In the genomic region with DNA sequence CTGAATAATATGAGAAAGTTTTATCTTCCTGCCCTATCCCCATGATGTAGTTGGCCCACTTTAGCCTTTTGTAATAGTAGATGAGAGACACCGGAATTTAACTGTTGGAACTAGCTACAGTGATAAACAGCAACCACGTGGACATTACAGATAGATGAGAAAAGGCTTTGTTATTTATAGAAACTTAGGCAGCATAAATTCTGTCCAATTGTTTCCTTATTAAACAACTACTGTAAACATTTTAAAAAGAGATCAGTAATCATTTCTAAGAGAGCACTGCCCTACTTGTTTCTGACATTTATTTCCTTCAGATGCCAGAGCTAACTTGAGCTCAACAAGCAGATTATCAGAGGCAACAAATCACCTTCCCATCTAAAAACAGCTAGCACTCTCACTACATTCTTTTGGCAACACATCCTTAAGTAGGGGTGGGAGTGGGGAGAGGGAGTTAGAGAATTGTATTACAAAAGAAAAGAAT, we compare ENCODE assay signal across 1 cellular context.
TF ChIP-seq lines count a peak whose summit lies in the region.

No MANE protein-coding gene starts in this region.

TF ChIP-seq in K562, 482 proteins besides CTCF, POLR2A, EP300 and RAD21 (continued from another document and continues in another):
- TF ChIP-seq, protein P1, sequence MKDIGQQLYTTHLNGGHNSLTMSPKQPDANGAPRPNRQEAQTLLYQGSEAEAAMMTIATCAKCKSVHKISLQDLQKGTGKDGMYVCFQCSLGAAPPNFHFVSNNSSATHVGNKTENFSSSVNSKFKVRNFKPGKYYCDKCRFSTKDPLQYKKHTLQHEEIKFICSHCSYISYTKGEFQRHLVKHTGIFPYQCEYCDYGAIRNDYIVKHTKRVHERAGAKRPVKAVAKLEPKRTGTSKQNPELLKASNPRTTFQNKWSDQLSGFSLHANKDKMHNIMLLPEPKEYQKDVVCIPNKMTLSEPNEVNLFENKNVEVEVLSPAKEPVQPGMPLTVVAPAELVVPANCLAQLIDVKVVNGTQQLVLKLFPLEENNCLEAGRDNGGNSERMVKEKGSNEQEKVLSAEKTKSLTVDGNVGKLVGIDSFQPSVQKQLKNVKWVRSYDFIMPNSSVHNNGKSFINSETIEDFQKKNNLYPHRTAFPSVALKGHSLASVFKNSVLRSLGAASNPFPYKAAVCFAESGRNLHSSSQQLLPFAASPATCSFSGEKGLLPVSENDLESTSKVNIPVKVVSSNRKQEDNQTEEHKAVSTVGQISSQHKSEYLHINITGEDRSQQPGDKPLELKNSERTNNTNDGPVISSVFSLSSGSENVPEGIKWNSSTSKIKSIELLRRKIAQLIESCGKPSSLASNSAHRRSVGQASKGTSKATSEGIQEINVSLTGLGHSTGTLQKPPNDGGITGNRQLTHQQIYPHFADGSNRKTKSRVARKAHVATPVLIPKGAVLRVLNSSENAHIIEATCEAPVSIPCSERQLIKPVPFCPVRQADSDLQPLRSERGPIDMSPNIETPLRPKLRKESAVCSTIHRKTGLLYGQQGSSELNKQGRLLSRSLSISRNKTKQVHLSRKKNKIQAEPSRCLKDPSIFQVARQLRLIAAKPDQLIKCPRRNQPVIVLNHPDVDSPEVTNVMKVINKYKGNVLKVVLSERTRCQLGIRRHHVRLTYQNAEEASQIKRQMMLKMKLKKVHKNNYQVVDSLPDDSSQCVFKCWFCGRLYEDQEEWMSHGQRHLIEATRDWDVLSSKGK (CRISPR knock-in tag; IDR thresholded peaks at IDR 0.05): no peak
- TF ChIP-seq ZC3H11A (IDR thresholded peaks at IDR 0.05; ENCODE audit: low read depth, low read length): no peak
- TF ChIP-seq BRCA1 (IDR thresholded peaks at IDR 0.05): no peak
- no peak for TF ChIP-seq BRCA1 (CRISPR knock-in tag; IDR thresholded peaks at IDR 0.05)
- no peak for TF ChIP-seq HDAC8 (tag; IDR thresholded peaks at IDR 0.05)
- no peak for TF ChIP-seq ZNF584 (CRISPR knock-in tag; IDR thresholded peaks at IDR 0.05; ENCODE audit: low read depth)
- TF ChIP-seq CBX8 (IDR thresholded peaks at IDR 0.05; ENCODE audit: borderline replicate concordance, extremely low read depth, low read depth, low read length, poor library complexity, severe bottlenecking): no peak
- TF ChIP-seq ZNF146 (CRISPR knock-in tag; IDR thresholded peaks at IDR 0.05; ENCODE audit: unreplicated experiment): no peak
- no peak for TF ChIP-seq BACH1 (tag; IDR thresholded peaks at IDR 0.05)
- no peak for TF ChIP-seq SP1 (CRISPR knock-in tag; IDR thresholded peaks at IDR 0.05)
- no peak for TF ChIP-seq CSDE1 (IDR thresholded peaks at IDR 0.05)
- no peak for TF ChIP-seq ZNF785 (CRISPR knock-in tag; IDR thresholded peaks at IDR 0.05)
- TF ChIP-seq SAFB2 (IDR thresholded peaks at IDR 0.05; ENCODE audit: borderline replicate concordance, low read depth, low read length, severe bottlenecking): no peak
- no peak for TF ChIP-seq HLTF (IDR thresholded peaks at IDR 0.05)
- TF ChIP-seq, protein P2, sequence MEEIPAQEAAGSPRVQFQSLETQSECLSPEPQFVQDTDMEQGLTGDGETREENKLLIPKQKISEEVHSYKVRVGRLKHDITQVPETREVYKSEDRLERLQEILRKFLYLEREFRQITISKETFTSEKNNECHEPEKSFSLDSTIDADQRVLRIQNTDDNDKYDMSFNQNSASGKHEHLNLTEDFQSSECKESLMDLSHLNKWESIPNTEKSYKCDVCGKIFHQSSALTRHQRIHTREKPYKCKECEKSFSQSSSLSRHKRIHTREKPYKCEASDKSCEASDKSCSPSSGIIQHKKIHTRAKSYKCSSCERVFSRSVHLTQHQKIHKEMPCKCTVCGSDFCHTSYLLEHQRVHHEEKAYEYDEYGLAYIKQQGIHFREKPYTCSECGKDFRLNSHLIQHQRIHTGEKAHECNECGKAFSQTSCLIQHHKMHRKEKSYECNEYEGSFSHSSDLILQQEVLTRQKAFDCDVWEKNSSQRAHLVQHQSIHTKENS (CRISPR knock-in tag; IDR thresholded peaks at IDR 0.05): no peak
- TF ChIP-seq POLR3G (IDR thresholded peaks at IDR 0.05; ENCODE audit: extremely low read depth, insufficient read length, insufficient replicate concordance): no peak
- no peak for TF ChIP-seq HEY1 (CRISPR knock-in tag; IDR thresholded peaks at IDR 0.05; ENCODE audit: borderline replicate concordance)
- no peak for TF ChIP-seq ZNF707 (CRISPR knock-in tag; conservative IDR thresholded peaks at IDR 0.05)
- TF ChIP-seq NCOA2 (IDR thresholded peaks at IDR 0.05; ENCODE audit: partially characterized antibody in 2 of 2): no peak
- TF ChIP-seq KAT2B (IDR thresholded peaks at IDR 0.05; ENCODE audit: low read depth, low read length): no peak
- TF ChIP-seq, protein P3, sequence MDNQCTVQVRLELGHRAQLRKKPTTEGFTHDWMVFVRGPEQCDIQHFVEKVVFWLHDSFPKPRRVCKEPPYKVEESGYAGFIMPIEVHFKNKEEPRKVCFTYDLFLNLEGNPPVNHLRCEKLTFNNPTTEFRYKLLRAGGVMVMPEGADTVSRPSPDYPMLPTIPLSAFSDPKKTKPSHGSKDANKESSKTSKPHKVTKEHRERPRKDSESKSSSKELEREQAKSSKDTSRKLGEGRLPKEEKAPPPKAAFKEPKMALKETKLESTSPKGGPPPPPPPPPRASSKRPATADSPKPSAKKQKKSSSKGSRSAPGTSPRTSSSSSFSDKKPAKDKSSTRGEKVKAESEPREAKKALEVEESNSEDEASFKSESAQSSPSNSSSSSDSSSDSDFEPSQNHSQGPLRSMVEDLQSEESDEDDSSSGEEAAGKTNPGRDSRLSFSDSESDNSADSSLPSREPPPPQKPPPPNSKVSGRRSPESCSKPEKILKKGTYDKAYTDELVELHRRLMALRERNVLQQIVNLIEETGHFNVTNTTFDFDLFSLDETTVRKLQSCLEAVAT (IDR thresholded peaks at IDR 0.05): no peak
- no peak for TF ChIP-seq ZKSCAN8 (CRISPR knock-in tag; IDR thresholded peaks at IDR 0.05)
- TF ChIP-seq TOE1 (IDR thresholded peaks at IDR 0.05; ENCODE audit: borderline replicate concordance): no peak
- TF ChIP-seq TOE1 (CRISPR knock-in tag; IDR thresholded peaks at IDR 0.05; ENCODE audit: borderline replicate concordance, low read depth): no peak
- TF ChIP-seq, protein P4, sequence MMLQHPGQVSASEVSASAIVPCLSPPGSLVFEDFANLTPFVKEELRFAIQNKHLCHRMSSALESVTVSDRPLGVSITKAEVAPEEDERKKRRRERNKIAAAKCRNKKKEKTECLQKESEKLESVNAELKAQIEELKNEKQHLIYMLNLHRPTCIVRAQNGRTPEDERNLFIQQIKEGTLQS (IDR thresholded peaks at IDR 0.05): no peak
- TF ChIP-seq, protein P4 (CRISPR knock-in tag; conservative IDR thresholded peaks at IDR 0.05): no peak
- no peak for TF ChIP-seq NFYB (IDR thresholded peaks at IDR 0.05; ENCODE audit: extremely low read depth, insufficient read length)
- no peak for TF ChIP-seq SUPT5H (IDR thresholded peaks at IDR 0.05)
- TF ChIP-seq, protein P5, sequence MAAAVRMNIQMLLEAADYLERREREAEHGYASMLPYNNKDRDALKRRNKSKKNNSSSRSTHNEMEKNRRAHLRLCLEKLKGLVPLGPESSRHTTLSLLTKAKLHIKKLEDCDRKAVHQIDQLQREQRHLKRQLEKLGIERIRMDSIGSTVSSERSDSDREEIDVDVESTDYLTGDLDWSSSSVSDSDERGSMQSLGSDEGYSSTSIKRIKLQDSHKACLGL (CRISPR knock-in tag; IDR thresholded peaks at IDR 0.05; ENCODE audit: borderline replicate concordance, poor library complexity, severe bottlenecking): no peak
- TF ChIP-seq PURB (CRISPR knock-in tag; IDR thresholded peaks at IDR 0.05; ENCODE audit: low read depth): no peak
- TF ChIP-seq, protein P6, sequence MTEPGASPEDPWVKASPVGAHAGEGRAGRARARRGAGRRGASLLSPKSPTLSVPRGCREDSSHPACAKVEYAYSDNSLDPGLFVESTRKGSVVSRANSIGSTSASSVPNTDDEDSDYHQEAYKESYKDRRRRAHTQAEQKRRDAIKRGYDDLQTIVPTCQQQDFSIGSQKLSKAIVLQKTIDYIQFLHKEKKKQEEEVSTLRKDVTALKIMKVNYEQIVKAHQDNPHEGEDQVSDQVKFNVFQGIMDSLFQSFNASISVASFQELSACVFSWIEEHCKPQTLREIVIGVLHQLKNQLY (CRISPR knock-in tag; conservative IDR thresholded peaks at IDR 0.05): no peak
- TF ChIP-seq, protein P7, sequence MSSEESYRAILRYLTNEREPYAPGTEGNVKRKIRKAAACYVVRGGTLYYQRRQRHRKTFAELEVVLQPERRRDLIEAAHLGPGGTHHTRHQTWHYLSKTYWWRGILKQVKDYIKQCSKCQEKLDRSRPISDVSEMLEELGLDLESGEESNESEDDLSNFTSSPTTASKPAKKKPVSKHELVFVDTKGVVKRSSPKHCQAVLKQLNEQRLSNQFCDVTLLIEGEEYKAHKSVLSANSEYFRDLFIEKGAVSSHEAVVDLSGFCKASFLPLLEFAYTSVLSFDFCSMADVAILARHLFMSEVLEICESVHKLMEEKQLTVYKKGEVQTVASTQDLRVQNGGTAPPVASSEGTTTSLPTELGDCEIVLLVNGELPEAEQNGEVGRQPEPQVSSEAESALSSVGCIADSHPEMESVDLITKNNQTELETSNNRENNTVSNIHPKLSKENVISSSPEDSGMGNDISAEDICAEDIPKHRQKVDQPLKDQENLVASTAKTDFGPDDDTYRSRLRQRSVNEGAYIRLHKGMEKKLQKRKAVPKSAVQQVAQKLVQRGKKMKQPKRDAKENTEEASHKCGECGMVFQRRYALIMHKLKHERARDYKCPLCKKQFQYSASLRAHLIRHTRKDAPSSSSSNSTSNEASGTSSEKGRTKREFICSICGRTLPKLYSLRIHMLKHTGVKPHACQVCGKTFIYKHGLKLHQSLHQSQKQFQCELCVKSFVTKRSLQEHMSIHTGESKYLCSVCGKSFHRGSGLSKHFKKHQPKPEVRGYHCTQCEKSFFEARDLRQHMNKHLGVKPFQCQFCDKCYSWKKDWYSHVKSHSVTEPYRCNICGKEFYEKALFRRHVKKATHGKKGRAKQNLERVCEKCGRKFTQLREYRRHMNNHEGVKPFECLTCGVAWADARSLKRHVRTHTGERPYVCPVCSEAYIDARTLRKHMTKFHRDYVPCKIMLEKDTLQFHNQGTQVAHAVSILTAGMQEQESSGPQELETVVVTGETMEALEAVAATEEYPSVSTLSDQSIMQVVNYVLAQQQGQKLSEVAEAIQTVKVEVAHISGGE (CRISPR knock-in tag; IDR thresholded peaks at IDR 0.05): no peak
- TF ChIP-seq, protein P8, sequence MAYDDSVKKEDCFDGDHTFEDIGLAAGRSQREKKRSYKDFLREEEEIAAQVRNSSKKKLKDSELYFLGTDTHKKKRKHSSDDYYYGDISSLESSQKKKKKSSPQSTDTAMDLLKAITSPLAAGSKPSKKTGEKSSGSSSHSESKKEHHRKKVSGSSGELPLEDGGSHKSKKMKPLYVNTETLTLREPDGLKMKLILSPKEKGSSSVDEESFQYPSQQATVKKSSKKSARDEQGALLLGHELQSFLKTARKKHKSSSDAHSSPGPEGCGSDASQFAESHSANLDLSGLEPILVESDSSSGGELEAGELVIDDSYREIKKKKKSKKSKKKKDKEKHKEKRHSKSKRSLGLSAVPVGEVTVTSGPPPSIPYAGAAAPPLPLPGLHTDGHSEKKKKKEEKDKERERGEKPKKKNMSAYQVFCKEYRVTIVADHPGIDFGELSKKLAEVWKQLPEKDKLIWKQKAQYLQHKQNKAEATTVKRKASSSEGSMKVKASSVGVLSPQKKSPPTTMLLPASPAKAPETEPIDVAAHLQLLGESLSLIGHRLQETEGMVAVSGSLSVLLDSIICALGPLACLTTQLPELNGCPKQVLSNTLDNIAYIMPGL (CRISPR knock-in tag; IDR thresholded peaks at IDR 0.05): no peak
- TF ChIP-seq DMBX1 (CRISPR knock-in tag; IDR thresholded peaks at IDR 0.05; ENCODE audit: borderline replicate concordance): no peak
- TF ChIP-seq MCM3 (IDR thresholded peaks at IDR 0.05): no peak
- TF ChIP-seq GABPA (tag; conservative IDR thresholded peaks at IDR 0.05; ENCODE audit: low read depth): no peak
- TF ChIP-seq MEF2A (IDR thresholded peaks at IDR 0.05; ENCODE audit: control insufficient read depth, low read depth, low read length): peak; percentile 83
- TF ChIP-seq, protein P9, sequence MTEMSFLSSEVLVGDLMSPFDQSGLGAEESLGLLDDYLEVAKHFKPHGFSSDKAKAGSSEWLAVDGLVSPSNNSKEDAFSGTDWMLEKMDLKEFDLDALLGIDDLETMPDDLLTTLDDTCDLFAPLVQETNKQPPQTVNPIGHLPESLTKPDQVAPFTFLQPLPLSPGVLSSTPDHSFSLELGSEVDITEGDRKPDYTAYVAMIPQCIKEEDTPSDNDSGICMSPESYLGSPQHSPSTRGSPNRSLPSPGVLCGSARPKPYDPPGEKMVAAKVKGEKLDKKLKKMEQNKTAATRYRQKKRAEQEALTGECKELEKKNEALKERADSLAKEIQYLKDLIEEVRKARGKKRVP (CRISPR knock-in tag; IDR thresholded peaks at IDR 0.05): no peak
- TF ChIP-seq WHSC1 (IDR thresholded peaks at IDR 0.05; ENCODE audit: low read length): no peak
- TF ChIP-seq CXXC5 (CRISPR knock-in tag; IDR thresholded peaks at IDR 0.05): no peak
- no peak for TF ChIP-seq KDM5B (IDR thresholded peaks at IDR 0.05; ENCODE audit: insufficient replicate concordance, low read depth, low read length)
- TF ChIP-seq NELFE (IDR thresholded peaks at IDR 0.05; ENCODE audit: insufficient read depth, insufficient read length): no peak
- TF ChIP-seq POLR2B (IDR thresholded peaks at IDR 0.05; ENCODE audit: low read depth, partially characterized antibody): no peak
- peak; percentile 63 for TF ChIP-seq MYC (IDR thresholded peaks at IDR 0.05; ENCODE audit: low read depth, low read length)
- no peak for TF ChIP-seq MYC (CRISPR knock-in tag; IDR thresholded peaks at IDR 0.05; ENCODE audit: borderline replicate concordance, low read depth)
- TF ChIP-seq, protein P10, sequence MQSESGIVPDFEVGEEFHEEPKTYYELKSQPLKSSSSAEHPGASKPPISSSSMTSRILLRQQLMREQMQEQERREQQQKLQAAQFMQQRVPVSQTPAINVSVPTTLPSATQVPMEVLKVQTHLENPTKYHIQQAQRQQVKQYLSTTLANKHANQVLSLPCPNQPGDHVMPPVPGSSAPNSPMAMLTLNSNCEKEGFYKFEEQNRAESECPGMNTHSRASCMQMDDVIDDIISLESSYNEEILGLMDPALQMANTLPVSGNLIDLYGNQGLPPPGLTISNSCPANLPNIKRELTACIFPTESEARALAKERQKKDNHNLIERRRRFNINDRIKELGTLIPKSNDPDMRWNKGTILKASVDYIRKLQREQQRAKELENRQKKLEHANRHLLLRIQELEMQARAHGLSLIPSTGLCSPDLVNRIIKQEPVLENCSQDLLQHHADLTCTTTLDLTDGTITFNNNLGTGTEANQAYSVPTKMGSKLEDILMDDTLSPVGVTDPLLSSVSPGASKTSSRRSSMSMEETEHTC (IDR thresholded peaks at IDR 0.05): no peak
- TF ChIP-seq GTF2A2 (tag; IDR thresholded peaks at IDR 0.05): no peak
